In genomic region chr4:124151031-124151430, GRCh38 we compare ENCODE assay signal across 31 cellular contexts.
"Had no signal": no experiment of that assay in that cellular context is flagged by ENCODE, and none has a peak within 500 bp of the region (broad histone marks: within the 10 kb centered on the region; RNA-seq: fewer than 3 reads in every experiment).

No MANE protein-coding gene starts in this region.

- H3K27ac ChIP-seq: body of pancreas, esophagus muscularis mucosa had no signal

- H3K4me3 ChIP-seq: body of pancreas, esophagus muscularis mucosa had no signal

- DNase-seq: activated CD4-positive, alpha-beta memory T cell treated with anti-CD3 and anti-CD28 coated beads, Interleukin-2, amount 10 ng/mL, durations not matched to agents 7 days and 5 days; activated CD4-positive, alpha-beta T cell treated with anti-CD3 and anti-CD28 coated beads for 36 hours; activated CD4-positive, alpha-beta T cell treated with anti-CD3 and anti-CD28 coated beads, Interleukin-2, amount 10 ng/mL, durations not matched to agents 7 days and 5 days; activated CD4-positive, alpha-beta T cell treated with anti-CD3 and anti-CD28 coated beads, Interleukin-2, amount 50 U/mL, for 4 hours; activated CD4-positive, CD25-positive, alpha-beta regulatory T cell; activated CD4-positive, CD25-positive, alpha-beta regulatory T cell treated with anti-CD3 and anti-CD28 coated beads, Interleukin-2, amount 50 U/mL, for 72 hours; activated CD8-positive, alpha-beta memory T cell treated with anti-CD3 and anti-CD28 coated beads, Interleukin-2, amount 50 U/mL, for 48 hours; activated gamma-delta T cell; activated naive CD4-positive, alpha-beta T cell; activated naive CD4-positive, alpha-beta T cell treated with anti-CD3 and anti-CD28 coated beads, Interleukin-2, amount 10 ng/mL, durations not matched to agents 7 days and 5 days; activated naive CD8-positive, alpha-beta T cell treated with anti-CD3 and anti-CD28 coated beads, Interleukin-2, amount 10 ng/mL, durations not matched to agents 7 days and 5 days; activated T-cell treated with anti-CD3 and anti-CD28 coated beads for 4 hours; activated T-cell treated with anti-CD3 and anti-CD28 coated beads, Interleukin-2, amount 50 U/mL, for 24 hours; activated T-cell treated with anti-CD3 and anti-CD28 coated beads, Interleukin-2, amount 50 U/mL, for 72 hours; amniotic stem cell; anterior cingulate cortex; body of pancreas; caudate nucleus; cortex of kidney; dermis blood vessel endothelial cell; effector CD4-positive, alpha-beta T cell; effector memory CD8-positive, alpha-beta T cell; erythroblast; head of caudate nucleus; hippocampal formation; T-helper 1 cell; T-helper 17 cell; T1000 had no signal

- H3K4me3 Mint-ChIP-seq: activated CD4-positive, alpha-beta memory T cell treated with anti-CD3 and anti-CD28 coated beads, Interleukin-2, amount 10 ng/mL, durations not matched to agents 7 days and 5 days; activated CD4-positive, alpha-beta T cell treated with anti-CD3 and anti-CD28 coated beads for 36 hours; activated CD4-positive, alpha-beta T cell treated with anti-CD3 and anti-CD28 coated beads, Interleukin-2, amount 10 ng/mL, durations not matched to agents 7 days and 5 days; activated naive CD4-positive, alpha-beta T cell treated with anti-CD3 and anti-CD28 coated beads, Interleukin-2, amount 10 ng/mL, durations not matched to agents 7 days and 5 days; activated naive CD8-positive, alpha-beta T cell treated with anti-CD3 and anti-CD28 coated beads, Interleukin-2, amount 10 ng/mL, durations not matched to agents 7 days and 5 days; activated T-cell treated with anti-CD3 and anti-CD28 coated beads, Interleukin-2, amount 50 U/mL, for 24 hours; activated T-cell treated with anti-CD3 and anti-CD28 coated beads, Interleukin-2, amount 50 U/mL, for 72 hours; effector memory CD8-positive, alpha-beta T cell; T-helper 17 cell; T-helper 2 cell treated with Interferon-gamma antibody and Interleukin-4, amounts not matched to agents 5 μg/mL and 100 μg/mL, for 36 hours had no signal

- H3K9me3 ChIP-seq: body of pancreas, esophagus muscularis mucosa had no signal

- H3K4me1 Mint-ChIP-seq: activated CD4-positive, alpha-beta memory T cell treated with anti-CD3 and anti-CD28 coated beads, Interleukin-2, amount 10 ng/mL, durations not matched to agents 7 days and 5 days; activated CD4-positive, alpha-beta T cell treated with anti-CD3 and anti-CD28 coated beads for 36 hours; activated CD4-positive, alpha-beta T cell treated with anti-CD3 and anti-CD28 coated beads, Interleukin-2, amount 10 ng/mL, durations not matched to agents 7 days and 5 days; activated naive CD4-positive, alpha-beta T cell treated with anti-CD3 and anti-CD28 coated beads, Interleukin-2, amount 10 ng/mL, durations not matched to agents 7 days and 5 days; activated naive CD8-positive, alpha-beta T cell treated with anti-CD3 and anti-CD28 coated beads, Interleukin-2, amount 10 ng/mL, durations not matched to agents 7 days and 5 days; T-helper 17 cell had no signal

- ATAC-seq: activated CD4-positive, alpha-beta T cell treated with anti-CD3 and anti-CD28 coated beads for 36 hours; activated naive CD4-positive, alpha-beta T cell treated with anti-CD3 and anti-CD28 coated beads, Interleukin-2, amount 50 U/mL, for 72 hours; activated T-cell treated with anti-CD3 and anti-CD28 coated beads, Interleukin-2, amount 50 U/mL, for 72 hours; body of pancreas; effector memory CD8-positive, alpha-beta T cell; T-helper 17 cell had no signal

- H3K36me3 ChIP-seq: esophagus muscularis mucosa had no signal

- H3K27ac Mint-ChIP-seq: activated CD4-positive, alpha-beta memory T cell treated with anti-CD3 and anti-CD28 coated beads, Interleukin-2, amount 10 ng/mL, durations not matched to agents 7 days and 5 days; activated CD4-positive, alpha-beta T cell treated with anti-CD3 and anti-CD28 coated beads for 36 hours; activated CD4-positive, alpha-beta T cell treated with anti-CD3 and anti-CD28 coated beads, Interleukin-2, amount 10 ng/mL, durations not matched to agents 7 days and 5 days; activated naive CD4-positive, alpha-beta T cell treated with anti-CD3 and anti-CD28 coated beads, Interleukin-2, amount 10 ng/mL, durations not matched to agents 7 days and 5 days; activated naive CD4-positive, alpha-beta T cell treated with anti-CD3 and anti-CD28 coated beads, Interleukin-2, amount 50 U/mL, for 72 hours; activated naive CD8-positive, alpha-beta T cell treated with anti-CD3 and anti-CD28 coated beads, Interleukin-2, amount 10 ng/mL, durations not matched to agents 7 days and 5 days; activated T-cell treated with anti-CD3 and anti-CD28 coated beads, Interleukin-2, amount 50 U/mL, for 24 hours; activated T-cell treated with anti-CD3 and anti-CD28 coated beads, Interleukin-2, amount 50 U/mL, for 72 hours; effector memory CD8-positive, alpha-beta T cell; T-helper 17 cell; T-helper 2 cell treated with Interferon-gamma antibody and Interleukin-4, amounts not matched to agents 5 μg/mL and 100 μg/mL, for 36 hours had no signal

- H3K9me3 Mint-ChIP-seq: activated CD4-positive, alpha-beta memory T cell treated with anti-CD3 and anti-CD28 coated beads, Interleukin-2, amount 10 ng/mL, durations not matched to agents 7 days and 5 days; activated CD4-positive, alpha-beta T cell treated with anti-CD3 and anti-CD28 coated beads, Interleukin-2, amount 10 ng/mL, durations not matched to agents 7 days and 5 days; activated naive CD8-positive, alpha-beta T cell treated with anti-CD3 and anti-CD28 coated beads, Interleukin-2, amount 10 ng/mL, durations not matched to agents 7 days and 5 days; T-helper 2 cell treated with Interferon-gamma antibody and Interleukin-4, amounts not matched to agents 5 μg/mL and 100 μg/mL, for 36 hours had no signal

- H3K27me3 ChIP-seq: body of pancreas, esophagus muscularis mucosa had no signal

- H3K4me1 ChIP-seq: body of pancreas, esophagus muscularis mucosa had no signal

- H3K27me3 Mint-ChIP-seq: activated CD4-positive, alpha-beta memory T cell treated with anti-CD3 and anti-CD28 coated beads, Interleukin-2, amount 10 ng/mL, durations not matched to agents 7 days and 5 days; activated CD4-positive, alpha-beta T cell treated with anti-CD3 and anti-CD28 coated beads for 36 hours; activated CD4-positive, alpha-beta T cell treated with anti-CD3 and anti-CD28 coated beads, Interleukin-2, amount 10 ng/mL, durations not matched to agents 7 days and 5 days; activated naive CD4-positive, alpha-beta T cell treated with anti-CD3 and anti-CD28 coated beads, Interleukin-2, amount 10 ng/mL, durations not matched to agents 7 days and 5 days; activated naive CD8-positive, alpha-beta T cell treated with anti-CD3 and anti-CD28 coated beads, Interleukin-2, amount 10 ng/mL, durations not matched to agents 7 days and 5 days; activated T-cell treated with anti-CD3 and anti-CD28 coated beads, Interleukin-2, amount 50 U/mL, for 24 hours; effector memory CD8-positive, alpha-beta T cell; T-helper 17 cell had no signal

- H3K36me3 Mint-ChIP-seq: activated naive CD4-positive, alpha-beta T cell treated with anti-CD3 and anti-CD28 coated beads, Interleukin-2, amount 10 ng/mL, durations not matched to agents 7 days and 5 days; activated naive CD4-positive, alpha-beta T cell treated with anti-CD3 and anti-CD28 coated beads, Interleukin-2, amount 50 U/mL, for 72 hours; activated naive CD8-positive, alpha-beta T cell treated with anti-CD3 and anti-CD28 coated beads, Interleukin-2, amount 10 ng/mL, durations not matched to agents 7 days and 5 days had no signal
